17 cellular contexts compared by ENCODE assay signal in the genomic region with DNA sequence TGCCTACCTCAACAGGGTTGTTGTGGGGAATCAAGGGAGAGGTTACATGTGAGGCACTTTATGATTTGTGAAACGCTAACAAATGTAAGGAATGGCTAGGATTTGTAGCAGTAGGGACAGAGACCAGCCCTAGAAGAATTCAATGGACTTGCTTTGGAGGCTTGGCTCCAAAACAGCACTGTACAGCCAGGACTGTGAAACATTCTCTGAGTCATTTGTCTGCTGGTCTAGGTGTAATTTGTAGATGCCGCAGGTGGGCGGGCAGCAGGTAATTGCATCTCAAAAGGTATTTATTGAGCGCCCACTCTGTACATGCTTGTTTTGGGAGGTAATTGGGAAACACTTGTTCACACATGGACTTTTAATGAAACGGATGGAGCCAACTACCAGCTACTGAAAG. TPM values are rescaled to one million over a fixed set of nuclear protein-coding genes. Genes with fewer than 3 reads are reported as not detected.
"Had no signal": no experiment of that assay in that cellular context is flagged by ENCODE, and none has a peak within 500 bp of the region (broad histone marks: within the 10 kb centered on the region; RNA-seq: fewer than 3 reads in every experiment).

No MANE protein-coding gene starts in this region.

- H3K4me3 ChIP-seq: esophagus muscularis mucosa, right atrium auricular region, upper lobe of right lung had no signal

- DNase-seq: activated CD4-positive, alpha-beta T cell treated with anti-CD3 and anti-CD28 coated beads, Interleukin-2, amount 50 U/mL, for 1 hour; activated effector memory CD4-positive, alpha-beta T cell treated with Interleukin-2 at 50 U/mL for 16 hours; activated T-cell treated with anti-CD3 and anti-CD28 coated beads, Interleukin-2, amount 50 U/mL, for 1 hour; amygdala; foreskin fibroblast; head of caudate nucleus; naive B cell; posterior cingulate gyrus; stimulated activated naive B cell treated with anti-CD40 and anti-IgM and Interleukin-4, amounts not matched to agents 10 μg/mL and 1 μg/mL and 100 μg/mL, for 72 hours; upper lobe of right lung had no signal

- H3K9me3 ChIP-seq: esophagus muscularis mucosa, neutrophil, right atrium auricular region, upper lobe of right lung had no signal

- H3K27me3 ChIP-seq: esophagus muscularis mucosa, neutrophil, right atrium auricular region, upper lobe of right lung had no signal

- H3K27ac ChIP-seq: neutrophil, right atrium auricular region, upper lobe of right lung had no signal

- H3K36me3 ChIP-seq: neutrophil, right atrium auricular region, upper lobe of right lung had no signal

RNA-seq across cellular contexts. Expression of gene CEBPE, which starts 53.0 kb away (rescaled TPM):
- total RNA-seq: cerebellum, dermis microvascular lymphatic vessel endothelial cell, endodermal cell, kidney epithelial cell, right atrium auricular region, upper lobe of right lung had no signal
